1 cellular context compared by ENCODE assay signal in genomic region chr12:114150584-114150983, GRCh38.
TF ChIP-seq lines count a peak whose summit lies in the region.

No MANE protein-coding gene starts in this region.

TF ChIP-seq in HEK293, 187 proteins besides CTCF, POLR2A, EP300 and RAD21:
- TF ChIP-seq ZNF280D (tag by site-specific recombination; IDR thresholded peaks at IDR 0.05) (0 out of 2 replicates have a peak, but pooled peaks have one; percentile 19), ZNF146 (tag by site-specific recombination; IDR thresholded peaks at IDR 0.05) (peak; percentile 87)
